ENCODE assay signal across 4 cellular contexts in genomic region chr7:107627002-107627401, GRCh38.
TF ChIP-seq lines count a peak whose summit lies in the region.

No MANE protein-coding gene starts in this region.

TF ChIP-seq in SK-N-SH treated with all-trans-retinoic acid at 6 μM for 48 hours, 23 proteins besides CTCF, POLR2A, EP300 and RAD21:
- TF ChIP-seq OSR1 (CRISPR knock-in tag; IDR thresholded peaks at IDR 0.05) (no peak), BACH2 (CRISPR knock-in tag; IDR thresholded peaks at IDR 0.05; ENCODE audit: borderline replicate concordance) (no peak), ZFP3 (CRISPR knock-in tag; IDR thresholded peaks at IDR 0.05) (no peak), ZNF8 (CRISPR knock-in tag; IDR thresholded peaks at IDR 0.05) (peak; percentile 92)

TF ChIP-seq in SK-N-SH, 30 proteins besides CTCF, POLR2A, EP300 and RAD21:
- TF ChIP-seq MXI1 (IDR thresholded peaks at IDR 0.05; ENCODE audit: low read depth, low read length), result no peak
- TF ChIP-seq ELF1 (IDR thresholded peaks at IDR 0.05), result no peak
- TF ChIP-seq JUND (IDR thresholded peaks at IDR 0.05), result no peak
- no peak for TF ChIP-seq SIN3A (IDR thresholded peaks at IDR 0.05; ENCODE audit: borderline replicate concordance, low read depth, low read length)
- no peak for TF ChIP-seq TAF1 (IDR thresholded peaks at IDR 0.05; ENCODE audit: borderline replicate concordance, low read depth, low read length)
- no peak for TF ChIP-seq MEF2A (IDR thresholded peaks at IDR 0.05; ENCODE audit: borderline replicate concordance, low read depth)
- no peak for TF ChIP-seq USF2 (IDR thresholded peaks at IDR 0.05; ENCODE audit: borderline replicate concordance, low read depth, low read length)
- TF ChIP-seq RXRA (IDR thresholded peaks at IDR 0.05; ENCODE audit: borderline replicate concordance, low read depth), result no peak
- TF ChIP-seq RFX5 (IDR thresholded peaks at IDR 0.05; ENCODE audit: low read length), result no peak
- no peak for TF ChIP-seq TCF12 (IDR thresholded peaks at IDR 0.05)
- TF ChIP-seq TEAD4 (IDR thresholded peaks at IDR 0.05; ENCODE audit: borderline replicate concordance, insufficient read depth), result no peak
- no peak for TF ChIP-seq FOXM1 (IDR thresholded peaks at IDR 0.05; ENCODE audit: low read depth)
- TF ChIP-seq ZBTB33 (IDR thresholded peaks at IDR 0.05; ENCODE audit: borderline replicate concordance, low read depth), result no peak
- no peak for TF ChIP-seq NFIC (IDR thresholded peaks at IDR 0.05; ENCODE audit: borderline replicate concordance)

TF ChIP-seq in HEK293, 187 proteins besides CTCF, POLR2A, EP300 and RAD21:
- no peak for TF ChIP-seq GLIS1 (tag by site-specific recombination; IDR thresholded peaks at IDR 0.05)
- no peak for TF ChIP-seq ZNF302 (tag by site-specific recombination; IDR thresholded peaks at IDR 0.05; ENCODE audit: low read depth)
- no peak for TF ChIP-seq ZBTB48 (tag by site-specific recombination; IDR thresholded peaks at IDR 0.05)
- peak; percentile 90 for TF ChIP-seq ZNF146 (tag by site-specific recombination; IDR thresholded peaks at IDR 0.05)
- no peak for TF ChIP-seq SETDB1 (IDR thresholded peaks at IDR 0.05; ENCODE audit: insufficient read length, low read length)

TF ChIP-seq in K562, 482 proteins besides CTCF, POLR2A, EP300 and RAD21:
- TF ChIP-seq BCOR (IDR thresholded peaks at IDR 0.05) (0 out of 2 replicates have a peak, but pooled peaks have one; percentile 29), ZNF146 (CRISPR knock-in tag; IDR thresholded peaks at IDR 0.05; ENCODE audit: unreplicated experiment) (peak; percentile 81), ATF1 (CRISPR knock-in tag; IDR thresholded peaks at IDR 0.05) (no peak), ATF1 (tag; IDR thresholded peaks at IDR 0.05) (no peak), HINFP (tag; conservative IDR thresholded peaks at IDR 0.05; ENCODE audit: low read depth) (no peak)
TF ChIP-seq in K562: peak in this region for 2.
